In the genomic region with DNA sequence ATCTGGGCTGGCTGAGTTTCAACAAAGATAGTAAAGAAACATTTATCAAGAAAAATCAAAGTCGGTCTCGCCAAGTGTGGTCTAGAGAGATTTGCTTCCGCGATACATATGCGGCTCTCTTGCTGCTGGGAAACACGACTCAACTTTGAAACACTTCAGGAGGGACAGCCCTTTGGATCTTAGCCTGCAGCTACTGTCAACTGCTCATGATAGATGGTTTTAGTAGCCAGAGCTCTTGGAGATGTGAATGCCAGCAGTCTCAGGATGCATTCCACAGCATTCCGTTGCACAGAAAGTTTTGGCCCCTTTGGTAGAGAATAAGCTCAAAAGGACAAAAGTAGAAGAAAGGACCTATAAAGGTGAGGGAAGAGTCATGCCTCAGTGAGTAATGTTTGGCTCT, we compare ENCODE assay signal across 17 cellular contexts.
DNase-seq lines count a peak whose midpoint lies in the region; ATAC-seq and TF ChIP-seq lines count a peak whose summit lies in the region.
"Had no signal": no experiment of that assay in that cellular context is flagged by ENCODE, and none has a peak within 500 bp of the region (broad histone marks: within the 10 kb centered on the region; RNA-seq: fewer than 3 reads in every experiment).

No MANE protein-coding gene starts in this region.

- no peak overlapping the region for H3K4me3 Mint-ChIP-seq in endodermal cell
- H3K4me3 Mint-ChIP-seq: CD4-positive, alpha-beta T cell had no signal

- H3K9ac ChIP-seq in HUES64 (ENCODE audit: low read depth, low read length), result no peak overlapping the region
- H3K9ac ChIP-seq in endodermal cell (ENCODE audit: extremely low read depth, low read length, poor library complexity, severe bottlenecking), result no peak overlapping the region

- WGBS in HUES64, result 87% methylated on average over 7 of the region's 7 CpGs
- 59 to 81% methylated on average over 7 of the region's 7 CpGs for WGBS in endodermal cell (ENCODE audit: insufficient coverage in 1 of 2, insufficient read length in 1 of 2), 2 experiments

- H3K9me3 ChIP-seq in HUES64 (ENCODE audit: insufficient read depth, low read depth, low read length), result peaks cover 7% of the 10 kb centered on the region; the same call in 1 of the 2 replicates
- peaks cover 22% of the 10 kb centered on the region for H3K9me3 ChIP-seq in endodermal cell (ENCODE audit: control insufficient read depth, low read length)
- H3K9me3 ChIP-seq: Caco-2 had no signal

- H3K4me1 ChIP-seq in HUES64 (ENCODE audit: insufficient read depth, low read length) (0 out of 2 replicates have a peak, but pooled peaks cover 5% of the 10 kb centered on the region), endodermal cell (ENCODE audit: control insufficient read depth, insufficient read depth, low read length) (no peaks in the 10 kb centered on the region)
- H3K4me1 ChIP-seq: Caco-2 had no signal

- H3K36me3 Mint-ChIP-seq in endodermal cell (ENCODE audit: low read depth), result no peaks in the 10 kb centered on the region

- ATAC-seq in HG03442 (IDR thresholded peaks at IDR 0.05; ENCODE audit: unreplicated experiment), result no peak
- no peak for ATAC-seq in activated CD4-positive, CD25-positive, alpha-beta regulatory T cell treated with anti-CD3 and anti-CD28 coated beads, Interleukin-2, amount 50 U/mL, for 24 hours
- ATAC-seq: HCT116, K562 had no signal

- H3K9me3 Mint-ChIP-seq in endodermal cell, result peaks cover 14% of the 10 kb centered on the region

- H3K27me3 ChIP-seq in HUES64 (ENCODE audit: insufficient read depth, low read length) (no peaks in the 10 kb centered on the region), endodermal cell (ENCODE audit: control insufficient read depth, insufficient read depth, low read length, poor library complexity, severe bottlenecking) (no peaks in the 10 kb centered on the region)

- no peaks in the 10 kb centered on the region for H3K27me3 Mint-ChIP-seq in endodermal cell (ENCODE audit: insufficient read depth)
- H3K27me3 Mint-ChIP-seq: CD4-positive, alpha-beta T cell had no signal

- H3K36me3 ChIP-seq in HUES64 (ENCODE audit: insufficient read depth, low read length) (no peaks in the 10 kb centered on the region), endodermal cell (ENCODE audit: control insufficient read depth, insufficient read depth, low read length) (no peaks in the 10 kb centered on the region)

- H3K4me3 ChIP-seq in HUES64 (ENCODE audit: low read length) (no peak overlapping the region), endodermal cell (ENCODE audit: low read length) (no peak overlapping the region)
- H3K4me3 ChIP-seq: K562 had no signal

- H3K4me1 Mint-ChIP-seq in endodermal cell, result no peaks in the 10 kb centered on the region

- H3K27ac Mint-ChIP-seq in endodermal cell, result no peak overlapping the region
- H3K27ac Mint-ChIP-seq: CD4-positive, alpha-beta T cell had no signal

- TF ChIP-seq CTCF in endodermal cell (conservative IDR thresholded peaks at IDR 0.05), result no peak

- DNase-seq in endodermal cell (no peak), left kidney (ENCODE audit: low read depth, low spot score) (peak; percentile 20), superior temporal gyrus (ENCODE audit: extremely low spot score) (peak; percentile 51), SW 1271 (lab: John Stamatoyannopoulos, UW) (no peak)
- DNase-seq: AML-193; Caco-2; CD4-positive, alpha-beta T cell; GDM1; GOT3; H7; IMR-90 had no signal

- H3K27ac ChIP-seq in HUES64 (ENCODE audit: low read depth, low read length) (peak overlapping the region; percentile 28; the same call in 1 of the 2 replicates), endodermal cell (ENCODE audit: low read depth, low read length) (peak overlapping the region; percentile 91)
- H3K27ac ChIP-seq: C4-2B had no signal

Comparison
In these comparisons a context has a peak if more than half of its experiments do, and no peak if none do; other contexts are left out.
1. DNase-seq: peak in left kidney (single experiment) and superior temporal gyrus (single experiment); none in endodermal cell (single experiment) and SW 1271 (0 of 2).